11 cellular contexts compared by ENCODE assay signal in genomic region chr17:45073414-45074070, GRCh38. TPM values are rescaled to one million over a fixed set of nuclear protein-coding genes. Genes with fewer than 3 reads are reported as not detected.
DNase-seq lines count a peak whose midpoint lies in the region; ATAC-seq and TF ChIP-seq lines count a peak whose summit lies in the region.
"Had no signal": no experiment of that assay in that cellular context is flagged by ENCODE, and none has a peak within 500 bp of the region (broad histone marks: within the 10 kb centered on the region; RNA-seq: fewer than 3 reads in every experiment).

No MANE protein-coding gene starts in this region.

- no peaks in the 10 kb centered on the region for H3K9me3 Mint-ChIP-seq in activated CD4-positive, alpha-beta T cell treated with anti-CD3 and anti-CD28 coated beads for 36 hours (ENCODE audit: low read depth)

- H3K36me3 Mint-ChIP-seq in activated CD4-positive, alpha-beta T cell treated with anti-CD3 and anti-CD28 coated beads for 36 hours (ENCODE audit: low read depth), result peaks cover 27% of the 10 kb centered on the region

- intact Hi-C loops in activated CD4-positive, alpha-beta T cell treated with anti-CD3 and anti-CD28 coated beads for 36 hours (cut with DNase I, micrococcal nuclease), result no loop called here

- H3K36me3 ChIP-seq in right atrium auricular region (peaks cover 13% of the 10 kb centered on the region), upper lobe of left lung (peaks cover 3 to 37% (median 18%) of the 10 kb centered on the region in 4 donors)
- H3K36me3 ChIP-seq: ovary had no signal

- H3K9me3 ChIP-seq in right atrium auricular region (no peaks in the 10 kb centered on the region), upper lobe of left lung (no peaks in the 10 kb centered on the region)
- H3K9me3 ChIP-seq: ovary had no signal

- H3K27ac Mint-ChIP-seq in activated CD4-positive, alpha-beta T cell treated with anti-CD3 and anti-CD28 coated beads for 36 hours, result peak overlapping the region; percentile 52
- H3K27ac Mint-ChIP-seq: B cell had no signal

- 55 to 75% methylated on average over 5 of the region's 5 CpGs for WGBS in upper lobe of left lung, 2 donors

- no peak overlapping the region for H3K4me3 ChIP-seq in right atrium auricular region
- no peak overlapping the region for H3K4me3 ChIP-seq in upper lobe of left lung
- H3K4me3 ChIP-seq: ovary had no signal

- no peak for TF ChIP-seq EP300 in upper lobe of left lung (IDR thresholded peaks at IDR 0.05)

- peak; percentile 48 for ATAC-seq in activated CD4-positive, alpha-beta T cell treated with anti-CD3 and anti-CD28 coated beads for 36 hours
- ATAC-seq in upper lobe of left lung (ENCODE audit: low FRiP score in 2 of 2), result peak; percentile 46 to 88
- no peak for ATAC-seq in GM21390 (IDR thresholded peaks at IDR 0.05; ENCODE audit: unreplicated experiment)
- no peak for ATAC-seq in GM19452 (IDR thresholded peaks at IDR 0.05; ENCODE audit: unreplicated experiment)

- peaks cover 41% of the 10 kb centered on the region for H3K4me1 Mint-ChIP-seq in activated CD4-positive, alpha-beta T cell treated with anti-CD3 and anti-CD28 coated beads for 36 hours

- no peaks in the 10 kb centered on the region for H3K27me3 ChIP-seq in right atrium auricular region
- H3K27me3 ChIP-seq in upper lobe of left lung, result no peaks in the 10 kb centered on the region
- H3K27me3 ChIP-seq: ovary had no signal

- H3K4me1 ChIP-seq in right atrium auricular region, result peaks cover 0 to 27% of the 10 kb centered on the region in 2 donors
- peaks cover 4 to 23% (median 8%) of the 10 kb centered on the region in 4 donors for H3K4me1 ChIP-seq in upper lobe of left lung

- POLR2A ChIA-PET in activated CD4-positive, alpha-beta T cell treated with anti-CD3 and anti-CD28 coated beads for 36 hours (lab: Charles Lee), result no interaction called here

- no peak for TF ChIP-seq POLR2A in upper lobe of left lung (IDR thresholded peaks at IDR 0.05)

- H3K27me3 Mint-ChIP-seq in activated CD4-positive, alpha-beta T cell treated with anti-CD3 and anti-CD28 coated beads for 36 hours, result no peaks in the 10 kb centered on the region
- H3K27me3 Mint-ChIP-seq: B cell had no signal

- CTCF ChIA-PET in activated CD4-positive, alpha-beta T cell treated with anti-CD3 and anti-CD28 coated beads for 36 hours (lab: Charles Lee), result interaction anchor here (0.9 to 1.4 kb wide), 3 partner anchors 26 to 153 kb away, joined by 3 to 5 read pairs (median 5); no protein-coding TSS in a partner anchor

- DNase-seq in activated CD4-positive, alpha-beta T cell treated with anti-CD3 and anti-CD28 coated beads for 36 hours, result no peak
- DNase-seq in activated CD4-positive, alpha-beta T cell treated with anti-CD3 and anti-CD28 coated beads, Interleukin-2, amount 50 U/mL, for 48 hours, result no peak
- DNase-seq in amniotic epithelial cell (ENCODE audit: low read depth) (peak; percentile 95), right atrium auricular region (ENCODE audit: low spot score) (peak; percentile 74), upper lobe of left lung (no peak)
- DNase-seq in stimulated activated CD4-positive, alpha-beta T cell treated with anti-CD3 and anti-CD28 coated beads, Interleukin-4, amount 100 ng/mL, for 24 hours, result no peak
- DNase-seq: NCI-H2107 had no signal

- H3K4me3 Mint-ChIP-seq in activated CD4-positive, alpha-beta T cell treated with anti-CD3 and anti-CD28 coated beads for 36 hours, result no peak overlapping the region
- H3K4me3 Mint-ChIP-seq: B cell had no signal

- peak overlapping the region; percentile 18 to 58 for H3K27ac ChIP-seq in right atrium auricular region
- peak overlapping the region in 2 of 4 donors; percentile 12 to 26 for H3K27ac ChIP-seq in upper lobe of left lung
- H3K27ac ChIP-seq: ovary had no signal

- no peak for TF ChIP-seq CTCF in right atrium auricular region (IDR thresholded peaks at IDR 0.05)
- no peak for TF ChIP-seq CTCF in upper lobe of left lung (IDR thresholded peaks at IDR 0.05)

RNA-seq across cellular contexts. Expression of gene NMT1, which starts 12.4 kb away (rescaled TPM):
- total RNA-seq in activated CD4-positive, alpha-beta T cell treated with anti-CD3 and anti-CD28 coated beads for 36 hours, result 100 to 1,000 TPM; 170 to 175 TPM
- total RNA-seq in right atrium auricular region (10 to 100 TPM; 44.6 to 52.7 TPM), upper lobe of left lung (100 to 1,000 TPM in 3 of 6 donors, 10 to 100 TPM in 3; 55.1 to 132 (median 92.3) TPM)

RNA-seq across cellular contexts. Expression of gene DCAKD, which starts 22.1 kb away (rescaled TPM):
- 10 to 100 TPM; 34.8 to 36.2 TPM for total RNA-seq in activated CD4-positive, alpha-beta T cell treated with anti-CD3 and anti-CD28 coated beads for 36 hours
- total RNA-seq in right atrium auricular region (10 to 100 TPM; 37.3 to 46.1 TPM), upper lobe of left lung (10 to 100 TPM; 16.0 to 29.3 (median 22.2) TPM)

RNA-seq across cellular contexts. Expression of gene PLCD3, which starts 58.8 kb away (rescaled TPM):
- 1 to 10 TPM; 2.9 to 3.4 TPM for total RNA-seq in activated CD4-positive, alpha-beta T cell treated with anti-CD3 and anti-CD28 coated beads for 36 hours
- total RNA-seq in right atrium auricular region, result 100 to 1,000 TPM; 102 to 156 TPM
- total RNA-seq in upper lobe of left lung, result 10 to 100 TPM; 24.2 to 65.6 (median 50.6) TPM

Comparison
In these comparisons a context has a peak if more than half of its experiments do, and no peak if none do; other contexts are left out.
1. ATAC-seq: peak in activated CD4-positive, alpha-beta T cell treated with anti-CD3 and anti-CD28 coated beads for 36 hours (single experiment) and upper lobe of left lung (2 of 2); none in GM21390 (single experiment) and GM19452 (single experiment).
2. DNase-seq: peak in amniotic epithelial cell (single experiment) and right atrium auricular region (single experiment); none in activated CD4-positive, alpha-beta T cell treated with anti-CD3 and anti-CD28 coated beads for 36 hours (single experiment), activated CD4-positive, alpha-beta T cell treated with anti-CD3 and anti-CD28 coated beads, Interleukin-2, amount 50 U/mL, for 48 hours (0 of 2), upper lobe of left lung (0 of 2) and stimulated activated CD4-positive, alpha-beta T cell treated with anti-CD3 and anti-CD28 coated beads, Interleukin-4, amount 100 ng/mL, for 24 hours (single experiment).
3. RNA of gene PLCD3, which starts 58.8 kb away (total RNA-seq): 102 to 156 TPM in right atrium auricular region and 24.2 to 65.6 TPM in upper lobe of left lung; 2.9 to 3.4 TPM in activated CD4-positive, alpha-beta T cell treated with anti-CD3 and anti-CD28 coated beads for 36 hours; every median in the first group is over 4 times any median in the second.